Comparison of ENCODE assay signal across 32 cellular contexts in the genomic region with DNA sequence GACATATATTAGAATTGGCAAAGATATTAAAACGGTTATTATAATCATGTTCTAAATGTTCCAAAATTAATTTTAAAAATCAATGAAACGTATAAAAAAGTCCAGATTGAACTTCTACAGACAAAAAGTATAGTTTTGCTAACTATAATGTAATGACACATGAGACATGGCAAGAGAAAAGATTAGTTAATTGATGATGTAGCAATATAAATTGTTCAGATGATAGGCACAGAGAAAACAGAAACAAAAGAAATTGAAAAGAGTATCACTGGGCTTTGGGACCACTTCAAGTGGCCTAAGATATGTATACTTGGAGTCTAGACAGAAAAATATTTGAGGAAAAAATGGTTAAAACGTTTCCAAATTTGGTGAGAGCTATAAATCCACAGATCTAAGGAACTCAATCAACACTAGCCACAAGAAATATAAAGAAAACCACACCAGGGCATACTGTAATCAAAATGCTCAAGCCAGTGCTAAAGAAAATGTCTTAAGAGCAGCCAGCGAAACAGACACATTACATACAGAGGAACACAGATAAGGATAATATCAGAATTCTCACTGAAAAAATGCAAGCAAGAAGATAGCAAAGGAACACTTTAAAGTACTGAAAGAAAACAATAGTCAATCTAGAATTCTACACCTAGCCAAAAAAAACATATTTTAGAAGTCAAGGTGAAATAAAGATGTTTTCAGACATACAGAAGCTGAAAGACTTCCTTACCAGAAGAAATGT.
"Had no signal": no experiment of that assay in that cellular context is flagged by ENCODE, and none has a peak within 500 bp of the region (broad histone marks: within the 10 kb centered on the region; RNA-seq: fewer than 3 reads in every experiment).

No MANE protein-coding gene starts in this region.

- H3K9me3 ChIP-seq: ascending aorta had no signal

- H3K27ac ChIP-seq: ascending aorta, cardiac muscle cell, WERI-Rb-1 had no signal

- H3K36me3 ChIP-seq: ascending aorta, cardiac muscle cell, WERI-Rb-1 had no signal

- H3K4me3 ChIP-seq: ascending aorta, cardiac muscle cell had no signal

- ATAC-seq: activated CD4-positive, alpha-beta T cell treated with anti-CD3 and anti-CD28 coated beads for 36 hours; activated CD4-positive, CD25-positive, alpha-beta regulatory T cell treated with anti-CD3 and anti-CD28 coated beads, Interleukin-2, amount 50 U/mL, for 24 hours; activated CD8-positive, alpha-beta memory T cell treated with anti-CD3 and anti-CD28 coated beads, Interleukin-2, amount 10 ng/mL, durations not matched to agents 7 days and 5 days; activated CD8-positive, alpha-beta T cell treated with anti-CD3 and anti-CD28 coated beads, Interleukin-2, amount 10 ng/mL, durations not matched to agents 7 days and 5 days; activated naive CD8-positive, alpha-beta T cell treated with anti-CD3 and anti-CD28 coated beads, Interleukin-2, amount 50 U/mL, for 24 hours; WTC11 had no signal

- H3K27me3 ChIP-seq: ascending aorta, cardiac muscle cell had no signal

- H3K4me1 ChIP-seq: ascending aorta had no signal

- DNase-seq: activated CD4-positive, alpha-beta memory T cell treated with anti-CD3 and anti-CD28 coated beads, Interleukin-2, amount 10 ng/mL, durations not matched to agents 7 days and 5 days; activated CD4-positive, alpha-beta T cell treated with anti-CD3 and anti-CD28 coated beads for 1 hour; activated CD4-positive, alpha-beta T cell treated with anti-CD3 and anti-CD28 coated beads for 36 hours; activated CD4-positive, alpha-beta T cell treated with anti-CD3 and anti-CD28 coated beads for 48 hours; activated CD4-positive, alpha-beta T cell treated with anti-CD3 and anti-CD28 coated beads, Interleukin-2, amount 10 ng/mL, durations not matched to agents 7 days and 5 days; activated CD4-positive, alpha-beta T cell treated with anti-CD3 and anti-CD28 coated beads, Interleukin-2, amount 50 U/mL, for 48 hours; activated CD4-positive, CD25-positive, alpha-beta regulatory T cell; activated CD8-positive, alpha-beta memory T cell treated with anti-CD3 and anti-CD28 coated beads for 24 hours; activated CD8-positive, alpha-beta memory T cell treated with anti-CD3 and anti-CD28 coated beads, Interleukin-2, amount 10 ng/mL, durations not matched to agents 7 days and 5 days; activated CD8-positive, alpha-beta memory T cell treated with anti-CD3 and anti-CD28 coated beads, Interleukin-2, amount 50 U/mL, for 48 hours; activated CD8-positive, alpha-beta T cell treated with anti-CD3 and anti-CD28 coated beads, Interleukin-2, amount 10 ng/mL, durations not matched to agents 7 days and 5 days; activated effector memory CD4-positive, alpha-beta T cell treated with Interleukin-2 at 50 U/mL for 16 hours; activated gamma-delta T cell; activated naive CD4-positive, alpha-beta T cell treated with anti-CD3 and anti-CD28 coated beads, Interleukin-2, amount 10 ng/mL, durations not matched to agents 7 days and 5 days; activated naive CD4-positive, alpha-beta T cell treated with Interleukin-2 at 50 U/mL for 16 hours; activated naive CD8-positive, alpha-beta T cell treated with anti-CD3 and anti-CD28 coated beads, Interleukin-2, amount 10 ng/mL, durations not matched to agents 7 days and 5 days; activated naive CD8-positive, alpha-beta T cell treated with anti-CD3 and anti-CD28 coated beads, Interleukin-2, amount 50 U/mL, for 24 hours; activated T-cell treated with anti-CD3 and anti-CD28 coated beads, Interleukin-2, amount 50 U/mL, for 24 hours; activated T-cell treated with anti-CD3 and anti-CD28 coated beads, Interleukin-2, amount 50 U/mL, for 48 hours; amygdala; anterior cingulate cortex; caudate nucleus; T-helper 1 cell; T-helper 2 cell; T-helper 9 cell; WERI-Rb-1 had no signal

- FAIRE-seq: bronchial epithelial cell, TTC549 had no signal
